In the genomic region with DNA sequence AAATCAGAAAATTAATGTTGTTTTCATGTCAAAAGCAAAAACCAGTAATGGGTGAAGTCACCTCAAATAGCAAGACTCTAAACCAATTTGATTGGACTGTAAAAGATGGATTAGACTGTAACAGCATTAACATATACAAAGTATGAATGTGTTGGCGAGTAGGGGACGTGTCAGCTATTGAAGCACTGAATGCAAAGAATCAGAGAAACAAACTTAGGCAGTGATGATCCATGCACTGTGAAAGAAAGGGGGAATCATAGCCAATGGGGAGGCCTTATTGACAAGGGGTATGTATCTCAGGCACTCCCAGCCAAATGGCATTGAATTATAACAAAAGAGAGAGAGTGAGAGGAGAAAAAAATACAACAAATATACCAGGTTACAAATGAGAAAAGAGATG, we compare ENCODE assay signal across 24 cellular contexts.
"Had no signal": no experiment of that assay in that cellular context is flagged by ENCODE, and none has a peak within 500 bp of the region (broad histone marks: within the 10 kb centered on the region; RNA-seq: fewer than 3 reads in every experiment).

No MANE protein-coding gene starts in this region.

- H3K27me3 Mint-ChIP-seq: dendritic cell treated with granulocyte-macrophage colony-stimulating factor and Interleukin-4, amounts not matched to agents 40 ng/mL and 50 ng/mL, for 4 days had no signal

- DNase-seq: colonic mucosa; cortex of kidney; dermis blood vessel endothelial cell; dorsolateral prefrontal cortex; effector CD4-positive, alpha-beta T cell; effector CD8-positive, alpha-beta T cell; effector memory CD4-positive, alpha-beta T cell; effector memory CD8-positive, alpha-beta T cell; endodermal cell; erythroblast; esophagus squamous epithelium; foreskin fibroblast; foreskin keratinocyte; foreskin melanocyte; gastrocnemius medialis; glutamatergic neuron; head of caudate nucleus; heart left ventricle; heart right ventricle had no signal

- H3K36me3 ChIP-seq: colonic mucosa, esophagus muscularis mucosa, esophagus squamous epithelium, gastrocnemius medialis, gastroesophageal sphincter, heart left ventricle, heart right ventricle had no signal

- H3K4me1 Mint-ChIP-seq: endodermal cell had no signal

- H3K4me3 Mint-ChIP-seq: dendritic cell treated with granulocyte-macrophage colony-stimulating factor and Interleukin-4, amounts not matched to agents 40 ng/mL and 50 ng/mL, for 4 days; effector memory CD8-positive, alpha-beta T cell; endodermal cell had no signal

- H3K9me3 Mint-ChIP-seq: dendritic cell treated with granulocyte-macrophage colony-stimulating factor and Interleukin-4, amounts not matched to agents 40 ng/mL and 50 ng/mL, for 4 days; effector memory CD8-positive, alpha-beta T cell had no signal

- H3K4me3 ChIP-seq: colonic mucosa, coronary artery, dorsolateral prefrontal cortex, esophagus muscularis mucosa, esophagus squamous epithelium, gastrocnemius medialis, gastroesophageal sphincter, heart left ventricle, heart right ventricle had no signal

- H3K27me3 ChIP-seq: colonic mucosa, dorsolateral prefrontal cortex, esophagus muscularis mucosa, foreskin keratinocyte, gastrocnemius medialis, gastroesophageal sphincter, heart left ventricle, heart right ventricle had no signal

- H3K27ac Mint-ChIP-seq: dendritic cell treated with granulocyte-macrophage colony-stimulating factor and Interleukin-4, amounts not matched to agents 40 ng/mL and 50 ng/mL, for 4 days; effector memory CD8-positive, alpha-beta T cell; endodermal cell had no signal

- H3K9me3 ChIP-seq: colonic mucosa, esophagus muscularis mucosa, esophagus squamous epithelium, gastrocnemius medialis, gastroesophageal sphincter, heart left ventricle, heart right ventricle had no signal

- H3K4me1 ChIP-seq: colonic mucosa, esophagus muscularis mucosa, gastrocnemius medialis, gastroesophageal sphincter, heart left ventricle, heart right ventricle had no signal

- H3K27ac ChIP-seq: colonic mucosa, coronary artery, dorsolateral prefrontal cortex, epithelial cell of prostate, esophagus muscularis mucosa, esophagus squamous epithelium, foreskin keratinocyte, gastrocnemius medialis, gastroesophageal sphincter, heart left ventricle, heart right ventricle had no signal
